ENCODE assay signal across 8 cellular contexts in genomic region chr15:69451951-69452701, GRCh38. TPM values are rescaled to one million over a fixed set of nuclear protein-coding genes. Genes with fewer than 3 reads are reported as not detected.
DNase-seq lines count a peak whose midpoint lies in the region; ATAC-seq, FAIRE-seq and TF ChIP-seq lines count a peak whose summit lies in the region.

No MANE protein-coding gene starts in this region.

- peaks cover 44% of the 10 kb centered on the region for H4K20me1 ChIP-seq in astrocyte (ENCODE audit: insufficient read depth, low read length)

- H3K4me3 Mint-ChIP-seq in activated CD4-positive, alpha-beta T cell treated with anti-CD3 and anti-CD28 coated beads for 36 hours = peak overlapping the region; percentile 91
- H3K4me3 Mint-ChIP-seq in astrocyte (ENCODE audit: unreplicated experiment) = peak overlapping the region; percentile 96
- H3K4me3 Mint-ChIP-seq in stimulated activated effector memory CD8-positive, alpha-beta T cell treated with anti-CD3 and anti-CD28 coated beads, Interleukin-12 subunit alpha, Interleukin-12 subunit beta, amount 100 ng/mL, for 72 hours = peak overlapping the region; percentile 96

- H3K9me3 Mint-ChIP-seq in activated CD4-positive, alpha-beta T cell treated with anti-CD3 and anti-CD28 coated beads for 36 hours (ENCODE audit: low read depth) = no peaks in the 10 kb centered on the region
- H3K9me3 Mint-ChIP-seq in astrocyte (ENCODE audit: unreplicated experiment) = no peaks in the 10 kb centered on the region
- H3K9me3 Mint-ChIP-seq in stimulated activated effector memory CD8-positive, alpha-beta T cell treated with anti-CD3 and anti-CD28 coated beads, Interleukin-12 subunit alpha, Interleukin-12 subunit beta, amount 100 ng/mL, for 72 hours = no peaks in the 10 kb centered on the region

- peak overlapping the region; percentile 91 for H3K9ac ChIP-seq in astrocyte (ENCODE audit: low read length)

- TF ChIP-seq CTCF in astrocyte (IDR thresholded peaks at IDR 0.05; ENCODE audit: insufficient read depth, low read depth, low read length) = no peak

- H3K27ac Mint-ChIP-seq in activated CD4-positive, alpha-beta T cell treated with anti-CD3 and anti-CD28 coated beads for 36 hours = peak overlapping the region; percentile 99
- H3K27ac Mint-ChIP-seq in astrocyte (ENCODE audit: unreplicated experiment) = peak overlapping the region; percentile 99
- H3K27ac Mint-ChIP-seq in stimulated activated effector memory CD8-positive, alpha-beta T cell treated with anti-CD3 and anti-CD28 coated beads, Interleukin-12 subunit alpha, Interleukin-12 subunit beta, amount 100 ng/mL, for 72 hours = peak overlapping the region; percentile 98

- peak overlapping the region; percentile 96 for H3K4me2 ChIP-seq in astrocyte (ENCODE audit: low read length)

- H3K36me3 Mint-ChIP-seq in activated CD4-positive, alpha-beta T cell treated with anti-CD3 and anti-CD28 coated beads for 36 hours (ENCODE audit: low read depth) = peaks cover 50% of the 10 kb centered on the region
- H3K36me3 Mint-ChIP-seq in astrocyte (ENCODE audit: low read depth, unreplicated experiment) = peaks cover 20% of the 10 kb centered on the region
- peaks cover 67% of the 10 kb centered on the region for H3K36me3 Mint-ChIP-seq in stimulated activated effector memory CD8-positive, alpha-beta T cell treated with anti-CD3 and anti-CD28 coated beads, Interleukin-12 subunit alpha, Interleukin-12 subunit beta, amount 100 ng/mL, for 72 hours

- no peaks in the 10 kb centered on the region for H3K9me3 ChIP-seq in astrocyte (ENCODE audit: insufficient read depth, low read depth, low read length)
- no peaks in the 10 kb centered on the region for H3K9me3 ChIP-seq in iPS-18c (ENCODE audit: control insufficient read depth, insufficient read depth, low read length)

- H3K27me3 Mint-ChIP-seq in activated CD4-positive, alpha-beta T cell treated with anti-CD3 and anti-CD28 coated beads for 36 hours = no peaks in the 10 kb centered on the region
- no peaks in the 10 kb centered on the region for H3K27me3 Mint-ChIP-seq in astrocyte (ENCODE audit: low read depth, unreplicated experiment)

- CTCF ChIA-PET in activated CD4-positive, alpha-beta T cell treated with anti-CD3 and anti-CD28 coated beads for 36 hours (lab: Charles Lee) = interaction anchor here (0.7 to 3.5 kb wide), 5 partner anchors 10 to 1084 kb away, joined by 3 to 41 read pairs (median 7); no protein-coding TSS in a partner anchor

- POLR2A ChIA-PET in activated CD4-positive, alpha-beta T cell treated with anti-CD3 and anti-CD28 coated beads for 36 hours (lab: Charles Lee) = interaction anchor here (0.5 to 4.1 kb wide), 9 partner anchors 9 to 1096 kb away, joined by 3 to 43 read pairs (median 6); partner anchors contain the start of genes GLCE and KIF23

- peak; percentile 37 for ATAC-seq in activated CD4-positive, alpha-beta T cell treated with anti-CD3 and anti-CD28 coated beads for 36 hours
- peak; percentile 44 for ATAC-seq in HG02759 (IDR thresholded peaks at IDR 0.05; ENCODE audit: unreplicated experiment)
- peak; percentile 41 for ATAC-seq in stimulated activated effector memory CD8-positive, alpha-beta T cell treated with anti-CD3 and anti-CD28 coated beads, Interleukin-12 subunit alpha, Interleukin-12 subunit beta, amount 100 ng/mL, for 72 hours

- peaks cover 38% of the 10 kb centered on the region for H3K36me3 ChIP-seq in astrocyte (ENCODE audit: insufficient read depth, low read length)

- peak overlapping the region; percentile 86 for H2AFZ ChIP-seq in astrocyte (ENCODE audit: low read depth, low read length)

- peaks cover 19% of the 10 kb centered on the region for H3K4me1 ChIP-seq in astrocyte (ENCODE audit: insufficient read depth, low read length)

- peaks cover 33% of the 10 kb centered on the region for H3K79me2 ChIP-seq in astrocyte (ENCODE audit: insufficient read depth, low read length)

- H3K4me3 ChIP-seq in astrocyte (ENCODE audit: insufficient read depth, low read depth, low read length) (peak overlapping the region; percentile 99), iPS-18c (ENCODE audit: insufficient read depth, low read depth, low read length) (peak overlapping the region; percentile 90)

- H3K4me1 Mint-ChIP-seq in activated CD4-positive, alpha-beta T cell treated with anti-CD3 and anti-CD28 coated beads for 36 hours = peaks cover 24% of the 10 kb centered on the region
- H3K4me1 Mint-ChIP-seq in astrocyte (ENCODE audit: low read depth, unreplicated experiment) = peaks cover 18% of the 10 kb centered on the region
- peaks cover 34% of the 10 kb centered on the region for H3K4me1 Mint-ChIP-seq in stimulated activated effector memory CD8-positive, alpha-beta T cell treated with anti-CD3 and anti-CD28 coated beads, Interleukin-12 subunit alpha, Interleukin-12 subunit beta, amount 100 ng/mL, for 72 hours

- H3K27me3 ChIP-seq in astrocyte (ENCODE audit: insufficient read depth, low read length) = no peaks in the 10 kb centered on the region

- peak overlapping the region; percentile 61 for H3K27ac ChIP-seq in astrocyte (ENCODE audit: low read depth, low read length)

- peak; percentile 58 for DNase-seq in activated CD4-positive, alpha-beta T cell treated with anti-CD3 and anti-CD28 coated beads for 36 hours
- DNase-seq in activated CD4-positive, alpha-beta T cell treated with anti-CD3 and anti-CD28 coated beads for 1 hour = no peak
- peak; percentile 88 for DNase-seq in NCI-H82 (lab: John Stamatoyannopoulos, UW)
- DNase-seq in astrocyte (ENCODE audit: low read depth) = peak; percentile 53
- DNase-seq in stimulated activated effector memory CD8-positive, alpha-beta T cell treated with anti-CD3 and anti-CD28 coated beads, Interleukin-12 subunit alpha, Interleukin-12 subunit beta, amount 100 ng/mL, for 72 hours (ENCODE audit: low spot score in 2 of 2) = no peak
- DNase-seq in NCI-H1105 (lab: John Stamatoyannopoulos, UW) = no peak

- intact Hi-C loops in activated CD4-positive, alpha-beta T cell treated with anti-CD3 and anti-CD28 coated beads for 36 hours (cut with DNase I, micrococcal nuclease) = loop anchor here (1.0 to 5.0 kb wide), 9 partner anchors 9 to 1310 kb away; partner anchors contain the start of genes GLCE (in 2 of the 2), KIF23 (in 2 of the 2), FEM1B (in 1 of the 2) and UACA (in 1 of the 2)

- FAIRE-seq in astrocyte (lab: Jason Lieb, UNC) = no peak

RNA-seq across cellular contexts. Expression of gene RPLP1, which starts 0.5 kb away (rescaled TPM):
- 1,000 to 10,000 TPM; 1,576 to 2,330 TPM for total RNA-seq in activated CD4-positive, alpha-beta T cell treated with anti-CD3 and anti-CD28 coated beads for 36 hours
- total RNA-seq in astrocyte = 1,331 and 1,465 TPM in 2 replicates

RNA-seq across cellular contexts. Expression of gene KIF23, which starts 38.0 kb away (rescaled TPM):
- 10 to 100 TPM; 47.2 to 48.0 TPM for total RNA-seq in activated CD4-positive, alpha-beta T cell treated with anti-CD3 and anti-CD28 coated beads for 36 hours
- 8.1 and 11.8 TPM in 2 replicates for total RNA-seq in astrocyte

Comparison
In these comparisons a context has a peak if more than half of its experiments do, and no peak if none do; other contexts are left out.
1. DNase-seq: peak in activated CD4-positive, alpha-beta T cell treated with anti-CD3 and anti-CD28 coated beads for 36 hours (single experiment), NCI-H82 (single experiment) and astrocyte (single experiment); none in activated CD4-positive, alpha-beta T cell treated with anti-CD3 and anti-CD28 coated beads for 1 hour (single experiment), stimulated activated effector memory CD8-positive, alpha-beta T cell treated with anti-CD3 and anti-CD28 coated beads, Interleukin-12 subunit alpha, Interleukin-12 subunit beta, amount 100 ng/mL, for 72 hours (0 of 2) and NCI-H1105 (single experiment).
2. Peak in every context shown above with its lines, with median percentiles within 50 percentile points of each other: ATAC-seq, H3K27ac Mint-ChIP-seq and H3K4me3 Mint-ChIP-seq.